In the genomic region with DNA sequence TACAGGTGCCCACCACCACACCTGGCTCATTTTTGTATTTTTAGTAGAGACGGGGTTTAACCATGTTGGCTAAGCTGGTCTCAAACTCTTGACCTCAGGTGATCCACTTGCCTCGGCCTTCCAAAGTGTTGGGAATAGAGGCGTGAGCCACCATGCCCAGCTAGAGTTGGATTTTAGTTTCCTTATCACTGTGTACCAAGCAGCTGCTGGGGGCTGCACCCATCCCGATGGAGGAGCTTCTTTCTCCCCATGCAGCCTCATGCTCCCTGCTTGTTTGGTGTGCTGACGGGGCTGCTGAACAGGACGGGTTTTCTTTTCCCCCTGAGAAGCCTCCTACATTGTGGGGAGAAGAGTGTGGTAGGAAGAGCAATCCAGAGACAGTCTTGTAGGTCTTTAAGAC, we compare ENCODE assay signal across 24 cellular contexts.
DNase-seq lines count a peak whose midpoint lies in the region; TF ChIP-seq lines count a peak whose summit lies in the region.
"Had no signal": no experiment of that assay in that cellular context is flagged by ENCODE, and none has a peak within 500 bp of the region (broad histone marks: within the 10 kb centered on the region; RNA-seq: fewer than 3 reads in every experiment).

No MANE protein-coding gene starts in this region.

- H3K4me1 ChIP-seq in neural progenitor cell, result no peaks in the 10 kb centered on the region
- H3K4me1 ChIP-seq in vagina, result no peaks in the 10 kb centered on the region
- H3K4me1 ChIP-seq: BE2C, BLaER1 had no signal

- H3K36me3 ChIP-seq in neural progenitor cell (no peaks in the 10 kb centered on the region), vagina (peaks cover 0 to 5% of the 10 kb centered on the region in 2 donors)
- H3K36me3 ChIP-seq: BE2C had no signal

- TF ChIP-seq CTCF in neural progenitor cell (IDR thresholded peaks at IDR 0.05) (no peak), vagina (IDR thresholded peaks at IDR 0.05) (no peak), nephron progenitor cell (IDR thresholded peaks at IDR 0.05) (no peak)

- no peak overlapping the region for H3K4me2 ChIP-seq in neural progenitor cell
- H3K4me2 ChIP-seq: BLaER1 had no signal

- peaks cover 26% of the 10 kb centered on the region for H3K36me3 Mint-ChIP-seq in neural progenitor cell
- peaks cover 32% of the 10 kb centered on the region for H3K36me3 Mint-ChIP-seq in nephron progenitor cell (ENCODE audit: low read depth)
- H3K36me3 Mint-ChIP-seq: CD4-positive, CD25-positive, alpha-beta regulatory T cell had no signal

- H4K20me1 ChIP-seq in neural progenitor cell (ENCODE audit: low read depth), result no peaks in the 10 kb centered on the region
- H4K20me1 ChIP-seq: BLaER1 had no signal

- H3K27me3 Mint-ChIP-seq in neural progenitor cell (ENCODE audit: insufficient read depth, low read depth), result peaks cover 2% of the 10 kb centered on the region
- peaks cover 4% of the 10 kb centered on the region for H3K27me3 Mint-ChIP-seq in nephron progenitor cell (ENCODE audit: low read depth, poor library complexity)
- H3K27me3 Mint-ChIP-seq: CD4-positive, CD25-positive, alpha-beta regulatory T cell had no signal

- H3K4me1 Mint-ChIP-seq in neural progenitor cell (peaks cover 10% of the 10 kb centered on the region), nephron progenitor cell (peaks cover 5% of the 10 kb centered on the region)
- H3K4me1 Mint-ChIP-seq: CD4-positive, alpha-beta memory T cell; CD4-positive, CD25-positive, alpha-beta regulatory T cell; CD8-positive, alpha-beta memory T cell had no signal

- H3K27ac Mint-ChIP-seq in neural progenitor cell, result no peak overlapping the region
- H3K27ac Mint-ChIP-seq in nephron progenitor cell, result no peak overlapping the region
- H3K27ac Mint-ChIP-seq: CD4-positive, alpha-beta memory T cell; CD4-positive, CD25-positive, alpha-beta regulatory T cell had no signal

- H3K4me3 Mint-ChIP-seq in neural progenitor cell (peak overlapping the region; percentile 3), nephron progenitor cell (no peak overlapping the region)
- H3K4me3 Mint-ChIP-seq: CD14-positive monocyte; CD4-positive, alpha-beta memory T cell; CD4-positive, CD25-positive, alpha-beta regulatory T cell; CD8-positive, alpha-beta memory T cell had no signal

- no peak overlapping the region for H2AFZ ChIP-seq in neural progenitor cell (replicated peaks)

- H3K9me3 Mint-ChIP-seq in neural progenitor cell (peaks cover 19% of the 10 kb centered on the region), nephron progenitor cell (peaks cover 13% of the 10 kb centered on the region)

- H3F3A ChIP-seq in neural progenitor cell (ENCODE audit: low read depth), result no peaks in the 10 kb centered on the region

- no peaks in the 10 kb centered on the region for H3K27me3 ChIP-seq in neural progenitor cell
- no peaks in the 10 kb centered on the region for H3K27me3 ChIP-seq in vagina
- H3K27me3 ChIP-seq: BE2C, BLaER1 had no signal

- H3K4me3 ChIP-seq in neural progenitor cell, result no peak overlapping the region
- H3K4me3 ChIP-seq in vagina, result no peak overlapping the region
- H3K4me3 ChIP-seq: BLaER1, GM12878 had no signal

- no peak overlapping the region for H3K27ac ChIP-seq in neural progenitor cell
- H3K27ac ChIP-seq in vagina, result no peak overlapping the region
- H3K27ac ChIP-seq: BLaER1 had no signal

- no peaks in the 10 kb centered on the region for H3K9me3 ChIP-seq in neural progenitor cell (ENCODE audit: low read depth)
- H3K9me3 ChIP-seq in vagina, result no peaks in the 10 kb centered on the region
- H3K9me3 ChIP-seq: BE2C, BLaER1 had no signal

- no peak for TF ChIP-seq POLR2A in vagina (IDR thresholded peaks at IDR 0.05)

- DNase-seq in islet precursor cell, result peak; percentile 38
- no peak for DNase-seq in neural progenitor cell (ENCODE audit: low spot score)
- peak; percentile 52 to 64 for DNase-seq in vagina (ENCODE audit: extremely low spot score in 2 of 2)
- DNase-seq in nephron progenitor cell, result no peak
- DNase-seq in NCI-H2029 (lab: John Stamatoyannopoulos, UW), result no peak
- no peak for DNase-seq in RPMI8226
- DNase-seq: 8988T; ACHN; BE2C; C1 segment of cervical spinal cord; CD4-positive, alpha-beta memory T cell; CD4-positive, CD25-positive, alpha-beta regulatory T cell; CD8-positive, alpha-beta memory T cell; COR-L47; DMS 273 treated with DMSO at 0.1 percent for 48 hours; DMS153; DMS53; DMS79; DND-41; EL; GDM1 had no signal

- H3K9ac ChIP-seq in neural progenitor cell, result no peak overlapping the region
- H3K9ac ChIP-seq: BLaER1 had no signal

- no peaks in the 10 kb centered on the region for H3K79me2 ChIP-seq in neural progenitor cell (ENCODE audit: low read depth)

- intact Hi-C loops in vagina (cut with DNase I), result no loop called here

Comparison
In these comparisons a context has a peak if more than half of its experiments do, and no peak if none do; other contexts are left out.
1. DNase-seq: peak in islet precursor cell (single experiment) and vagina (2 of 2); none in neural progenitor cell (single experiment), nephron progenitor cell (single experiment), NCI-H2029 (single experiment) and RPMI8226 (single experiment).